Comparison of ENCODE assay signal across 8 cellular contexts in genomic region chr6:127515234-127515793, GRCh38. TPM values are rescaled to one million over a fixed set of nuclear protein-coding genes. Genes with fewer than 3 reads are reported as not detected.
DNase-seq lines count a peak whose midpoint lies in the region; TF ChIP-seq lines count a peak whose summit lies in the region.

No MANE protein-coding gene starts in this region.

- no peak overlapping the region for H3K23ac ChIP-seq in H9 (ENCODE audit: insufficient read length, low read depth, low read length)

- H3K36me3 Mint-ChIP-seq in H9 (ENCODE audit: insufficient read depth in 1 of 3, low read depth in 3 of 3) (peaks cover 6 to 33% (median 19%) of the 10 kb centered on the region in 3 experiments), brain (peaks cover 40% of the 10 kb centered on the region)

- H3K27me3 ChIP-seq in H9 (ENCODE audit: insufficient read depth, low read length): no peaks in the 10 kb centered on the region
- peaks cover 41% of the 10 kb centered on the region for H3K27me3 ChIP-seq in smooth muscle cell (ENCODE audit: low read depth)

- H2AK5ac ChIP-seq in H9 (ENCODE audit: insufficient read length, low read length): no peak overlapping the region

- DNase-seq in NCI-H1436 (lab: John Stamatoyannopoulos, UW) (peak; percentile 39), NCI-H1436 treated with DMSO at 0.1 percent for 48 hours (lab: John Stamatoyannopoulos, UW) (no peak), H9 (peak; percentile 82), NCI-H526 (lab: John Stamatoyannopoulos, UW) (peak; percentile 21 to 67), inferior parietal cortex (ENCODE audit: extremely low spot score) (peak; percentile 41), smooth muscle cell (lab: John Stamatoyannopoulos, UW; ENCODE audit: unreplicated experiment) (no peak), middle frontal gyrus (ENCODE audit: extremely low spot score, low spot score) (no peak)

- peak overlapping the region; percentile 17 for H3K9ac ChIP-seq in H9 (ENCODE audit: extremely low read depth, insufficient read length, low read length)
- H3K9ac ChIP-seq in smooth muscle cell (ENCODE audit: low read depth): no peak overlapping the region

- H3K36me3 ChIP-seq in smooth muscle cell (ENCODE audit: low read depth): no peaks in the 10 kb centered on the region

- H3K4me1 Mint-ChIP-seq in H9 (peaks cover 32 to 36% of the 10 kb centered on the region in 2 experiments), brain (peaks cover 74% of the 10 kb centered on the region)

- H3K23me2 ChIP-seq in H9 (ENCODE audit: insufficient read length, low read depth, low read length, poor library complexity, severe bottlenecking): peaks cover 34% of the 10 kb centered on the region

- H3K27ac Mint-ChIP-seq in H9 (peak overlapping the region in 2 of 3 experiments; percentile 22 to 65; a peak in 1 of 7 replicates), brain (peak overlapping the region; percentile 78 to 98 (median 94))

- H3K4me1 ChIP-seq in H9 (ENCODE audit: insufficient read depth, low read length) (no peaks in the 10 kb centered on the region), smooth muscle cell (ENCODE audit: low read depth) (peaks cover 3% of the 10 kb centered on the region)

- H4K20me1 ChIP-seq in H9 (ENCODE audit: control insufficient read depth, insufficient read depth, insufficient read length): no peaks in the 10 kb centered on the region
- H4K20me1 ChIP-seq in smooth muscle cell (ENCODE audit: low read depth): no peaks in the 10 kb centered on the region

- no peak overlapping the region for H3T11ph ChIP-seq in H9 (ENCODE audit: low read length)

- H4K8ac ChIP-seq in H9 (replicated peaks; ENCODE audit: insufficient read length, low read depth, low read length): no peak overlapping the region

- no peaks in the 10 kb centered on the region for H3K79me2 ChIP-seq in H9 (ENCODE audit: insufficient read depth, low read length)
- H3K79me2 ChIP-seq in smooth muscle cell (ENCODE audit: low read depth): no peaks in the 10 kb centered on the region

- no CpG with 5 or more reads among the region's 38 CpGs for WGBS in H9 (ENCODE audit: extremely low coverage, insufficient read length, low lambda C conversion rate)
- WGBS in smooth muscle cell (ENCODE audit: low lambda C conversion rate): 2% methylated on average over 37 of the region's 38 CpGs

- no peak overlapping the region for H4K91ac ChIP-seq in H9 (ENCODE audit: insufficient read length, low read depth, low read length)

- H3K9me3 Mint-ChIP-seq in H9: no peaks in the 10 kb centered on the region; a peak in 1 of 5 replicates
- peaks cover 0 to 9% (median 2%) of the 10 kb centered on the region in 5 experiments for H3K9me3 Mint-ChIP-seq in brain

- no peak overlapping the region for H2BK12ac ChIP-seq in H9 (ENCODE audit: insufficient read length, low read depth, low read length)

- H2BK120ac ChIP-seq in H9 (ENCODE audit: low read depth, low read length, poor library complexity, severe bottlenecking): no peak overlapping the region

- no peak overlapping the region for H2BK5ac ChIP-seq in H9 (ENCODE audit: insufficient read length, low read length)

- H3K27ac ChIP-seq in H9 (ENCODE audit: insufficient read length, low read depth, low read length): no peak overlapping the region
- H3K27ac ChIP-seq in smooth muscle cell (ENCODE audit: low read depth): no peak overlapping the region

- no peak overlapping the region; the same call in 1 of the 2 replicates for H2BK15ac ChIP-seq in H9 (ENCODE audit: low read depth, low read length)

- H3K9me3 ChIP-seq in H9 (ENCODE audit: control insufficient read depth, low read depth, low read length) (no peaks in the 10 kb centered on the region), smooth muscle cell (replicated peaks; ENCODE audit: low read depth) (no peaks in the 10 kb centered on the region)

- H4K5ac ChIP-seq in H9 (ENCODE audit: insufficient read length, low read depth, low read length): no peak overlapping the region

- H3K27me3 Mint-ChIP-seq in H9 (ENCODE audit: low read depth) (peaks cover 37% of the 10 kb centered on the region), brain (peaks cover 35% of the 10 kb centered on the region)

- no peak overlapping the region for H2BK20ac ChIP-seq in H9 (ENCODE audit: low read depth, low read length, poor library complexity, severe bottlenecking)

- H3K4me3 ChIP-seq in smooth muscle cell: peak overlapping the region; percentile 74

- peaks cover 6% of the 10 kb centered on the region for H3F3A ChIP-seq in smooth muscle cell (ENCODE audit: low read depth)

- TF ChIP-seq CTCF in H9 (conservative IDR thresholded peaks at IDR 0.05): peak; percentile 43; the same call in 2 of the 3 replicates
- TF ChIP-seq CTCF in brain (conservative IDR thresholded peaks at IDR 0.05): peak in 1 of 2 experiments; percentile 18
- peak; percentile 6 for TF ChIP-seq CTCF in smooth muscle cell (IDR thresholded peaks at IDR 0.05; ENCODE audit: borderline replicate concordance, insufficient read depth, poor library complexity, severe bottlenecking)

- H3K14ac ChIP-seq in H9 (ENCODE audit: insufficient read depth, low read length): no peak overlapping the region

- H3K4me3 Mint-ChIP-seq in H9 (peak overlapping the region; percentile 74 to 86), brain (peak overlapping the region; percentile 92 to 98 (median 93))

- no peak overlapping the region for H3K4ac ChIP-seq in H9 (ENCODE audit: low read depth, low read length)

- no peak overlapping the region for H2AFZ ChIP-seq in H9 (ENCODE audit: low read length)
- peak overlapping the region; percentile 76 for H2AFZ ChIP-seq in smooth muscle cell (ENCODE audit: low read depth)

- no peak overlapping the region for H3K56ac ChIP-seq in H9 (ENCODE audit: insufficient read length, low read depth, low read length)

- peak overlapping the region; percentile 34 for H3K18ac ChIP-seq in H9 (ENCODE audit: insufficient read length, low read depth, low read length)

- peaks cover 2% of the 10 kb centered on the region for H3K79me1 ChIP-seq in H9 (ENCODE audit: insufficient read depth, low read depth, low read length, poor library complexity, severe bottlenecking)

- H3K4me2 ChIP-seq in H9 (ENCODE audit: insufficient read depth, insufficient read length, low read length) (peak overlapping the region; percentile 94), smooth muscle cell (peak overlapping the region; percentile 84)

RNA-seq across cellular contexts. Expression of gene KIAA0408, which starts 56.1 kb away (rescaled TPM):
- 3.1 and 4.7 TPM in 2 replicates for total RNA-seq in H9 (2021)
- 24.9 TPM for polyA plus RNA-seq in brain (ENCODE audit: insufficient read depth, low read depth, low replicate concordance)
- total RNA-seq in smooth muscle cell: 3.6 and 8.9 TPM in 2 replicates
- 1.9 and 2.8 TPM in 2 replicates for polyA plus RNA-seq in smooth muscle cell

Comparison
In these comparisons a context has a peak if more than half of its experiments do, and no peak if none do; other contexts are left out.
1. DNase-seq: peak in NCI-H1436 (single experiment), H9 (single experiment), NCI-H526 (2 of 2) and inferior parietal cortex (single experiment); none in NCI-H1436 treated with DMSO at 0.1 percent for 48 hours (single experiment), smooth muscle cell (single experiment) and middle frontal gyrus (single experiment).